8 cellular contexts compared by ENCODE assay signal in the genomic region with DNA sequence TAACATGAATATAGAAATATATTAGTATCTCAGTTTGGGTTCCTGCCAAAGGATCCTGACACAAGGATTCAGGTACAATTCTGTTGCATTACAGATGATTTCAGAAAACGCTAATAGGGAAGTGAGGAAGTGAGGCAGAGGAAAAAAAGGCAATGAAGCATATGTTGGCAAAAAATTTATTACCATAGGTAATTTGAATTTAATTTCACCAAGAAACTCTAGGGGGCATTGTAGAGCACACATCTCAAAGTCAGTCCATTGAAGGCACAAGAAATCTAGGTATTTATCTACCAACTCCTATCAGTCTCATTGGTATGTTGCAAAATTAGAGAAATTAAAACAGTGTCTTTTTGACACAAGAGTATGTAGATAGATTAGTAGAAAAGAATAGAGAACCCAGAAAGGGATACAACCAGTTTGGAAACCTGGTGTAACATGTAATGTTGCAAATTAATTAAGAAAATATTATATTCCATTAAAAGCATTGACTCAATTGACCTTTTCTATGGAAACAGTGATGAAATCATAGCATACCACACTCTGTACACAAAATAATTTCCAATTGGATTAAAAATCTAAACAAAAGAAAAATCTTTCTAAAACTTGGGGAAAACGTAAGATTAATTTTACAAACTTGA.
A peak's percentile ranks its signal among the peaks of the same experiment; 100 is the strongest.
DNase-seq lines count a peak whose midpoint lies in the region; ATAC-seq lines count a peak whose summit lies in the region.

No MANE protein-coding gene starts in this region.

- ATAC-seq in HG03469 (IDR thresholded peaks at IDR 0.05; ENCODE audit: unreplicated experiment) (peak; percentile 40), GM18861 (IDR thresholded peaks at IDR 0.05; ENCODE audit: unreplicated experiment) (no peak)

- CTCF ChIA-PET in activated CD4-positive, alpha-beta T cell treated with anti-CD3 and anti-CD28 coated beads, Interleukin-2, amount 10 ng/mL, durations not matched to agents 7 days and 5 days (lab: Charles Lee): no interaction called here

- POLR2A ChIA-PET in activated CD4-positive, alpha-beta T cell treated with anti-CD3 and anti-CD28 coated beads, Interleukin-2, amount 10 ng/mL, durations not matched to agents 7 days and 5 days (lab: Charles Lee): no interaction called here

- no peak overlapping the region for H3K4me3 Mint-ChIP-seq in activated CD4-positive, alpha-beta T cell treated with anti-CD3 and anti-CD28 coated beads, Interleukin-2, amount 10 ng/mL, durations not matched to agents 7 days and 5 days

- no peaks in the 10 kb centered on the region for H3K4me1 Mint-ChIP-seq in activated CD4-positive, alpha-beta T cell treated with anti-CD3 and anti-CD28 coated beads, Interleukin-2, amount 10 ng/mL, durations not matched to agents 7 days and 5 days

- H3K27me3 Mint-ChIP-seq in activated CD4-positive, alpha-beta T cell treated with anti-CD3 and anti-CD28 coated beads, Interleukin-2, amount 10 ng/mL, durations not matched to agents 7 days and 5 days: no peaks in the 10 kb centered on the region

- H3K9me3 Mint-ChIP-seq in activated CD4-positive, alpha-beta T cell treated with anti-CD3 and anti-CD28 coated beads, Interleukin-2, amount 10 ng/mL, durations not matched to agents 7 days and 5 days: peaks cover 2% of the 10 kb centered on the region

- DNase-seq in DMS53 (lab: John Stamatoyannopoulos, UW) (peak; percentile 86), SK-N-DZ (ENCODE audit: low spot score) (peak; percentile 8), iPS-NIHi7 (ENCODE audit: extremely low spot score) (peak; percentile 36), inferior parietal cortex (ENCODE audit: extremely low spot score) (no peak)
- no peak for DNase-seq in stimulated activated CD4-positive, alpha-beta T cell treated with anti-CD3 and anti-CD28 coated beads, Interleukin-4, amount 100 ng/mL, for 24 hours
- DNase-seq in activated CD4-positive, alpha-beta T cell treated with anti-CD3 and anti-CD28 coated beads, Interleukin-2, amount 10 ng/mL, durations not matched to agents 7 days and 5 days: no peak

- no peak overlapping the region for H3K27ac Mint-ChIP-seq in activated CD4-positive, alpha-beta T cell treated with anti-CD3 and anti-CD28 coated beads, Interleukin-2, amount 10 ng/mL, durations not matched to agents 7 days and 5 days

- H3K36me3 Mint-ChIP-seq in activated CD4-positive, alpha-beta T cell treated with anti-CD3 and anti-CD28 coated beads, Interleukin-2, amount 10 ng/mL, durations not matched to agents 7 days and 5 days (ENCODE audit: low read depth): no peaks in the 10 kb centered on the region

Comparison
In these comparisons a context has a peak if more than half of its experiments do, and no peak if none do; other contexts are left out.
1. DNase-seq: peak in DMS53 (single experiment), SK-N-DZ (single experiment) and iPS-NIHi7 (single experiment); none in inferior parietal cortex (single experiment), stimulated activated CD4-positive, alpha-beta T cell treated with anti-CD3 and anti-CD28 coated beads, Interleukin-4, amount 100 ng/mL, for 24 hours (single experiment) and activated CD4-positive, alpha-beta T cell treated with anti-CD3 and anti-CD28 coated beads, Interleukin-2, amount 10 ng/mL, durations not matched to agents 7 days and 5 days (single experiment).